In the genomic region with DNA sequence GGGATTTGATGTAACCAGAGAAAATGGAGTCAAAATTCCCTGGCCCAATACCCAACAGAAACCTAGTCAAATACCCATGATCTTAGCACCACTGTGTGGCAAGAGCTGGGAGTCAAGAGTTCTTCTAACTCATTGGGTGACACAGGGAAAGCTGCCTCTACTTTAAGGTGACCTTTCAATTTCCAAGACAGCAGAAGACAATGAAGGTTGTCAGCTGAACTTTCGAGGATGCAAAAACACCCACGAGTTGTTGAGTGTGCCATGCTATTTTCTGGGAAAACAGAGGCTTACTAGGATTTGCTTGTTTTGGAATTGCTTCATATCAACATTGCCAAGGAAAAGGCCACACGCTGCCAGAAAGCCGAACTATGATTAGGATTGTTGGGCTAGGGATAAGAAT, we compare ENCODE assay signal across 12 cellular contexts.
DNase-seq lines count a peak whose midpoint lies in the region; ATAC-seq and TF ChIP-seq lines count a peak whose summit lies in the region.
"Had no signal": no experiment of that assay in that cellular context is flagged by ENCODE, and none has a peak within 500 bp of the region (broad histone marks: within the 10 kb centered on the region; RNA-seq: fewer than 3 reads in every experiment).

No MANE protein-coding gene starts in this region.

- DNase-seq in Ammon's horn (ENCODE audit: low spot score): peak; percentile 68
- DNase-seq in SK-MEL-5 (ENCODE audit: low read depth, low spot score): peak; percentile 52
- DNase-seq in fibroblast of mammary gland (ENCODE audit: low read depth): peak; percentile 29
- DNase-seq in myocyte (ENCODE audit: low read depth): peak; percentile 49
- no peak for DNase-seq in NCI-H446 (lab: John Stamatoyannopoulos, UW)
- no peak for DNase-seq in NCI-H1417 (lab: John Stamatoyannopoulos, UW)
- no peak for DNase-seq in activated CD4-positive, alpha-beta T cell treated with anti-CD3 and anti-CD28 coated beads, Interleukin-2, amount 50 U/mL, for 48 hours
- DNase-seq: activated CD4-positive, alpha-beta T cell treated with anti-CD3 and anti-CD28 coated beads for 36 hours; occipital lobe had no signal

- TF ChIP-seq CTCF in fibroblast of mammary gland (conservative IDR thresholded peaks at IDR 0.05; ENCODE audit: control insufficient read depth, insufficient read depth, low read depth, low read length): peak; percentile 15

- no peak for ATAC-seq in GM19395 (IDR thresholded peaks at IDR 0.05; ENCODE audit: unreplicated experiment)
- ATAC-seq: activated CD4-positive, alpha-beta T cell treated with anti-CD3 and anti-CD28 coated beads for 36 hours had no signal

- no peak overlapping the region for H3K4me3 ChIP-seq in fibroblast of mammary gland (ENCODE audit: control insufficient read depth, low read depth, low read length)
- H3K4me3 ChIP-seq: BLaER1, SJSA1 had no signal

- in situ Hi-C loops in SK-MEL-5 (cut with HindIII; ENCODE audit: low pct_unique_long_range_greater_than_20kb, low sequenced_read_pairs): no loop called here

Comparison
In these comparisons a context has a peak if more than half of its experiments do, and no peak if none do; other contexts are left out.
1. DNase-seq: peak in Ammon's horn (single experiment), SK-MEL-5 (single experiment), fibroblast of mammary gland (single experiment) and myocyte (single experiment); none in NCI-H446 (0 of 2), NCI-H1417 (0 of 3) and activated CD4-positive, alpha-beta T cell treated with anti-CD3 and anti-CD28 coated beads, Interleukin-2, amount 50 U/mL, for 48 hours (0 of 2).